In genomic region chr3:13072239-13073041, GRCh38 we compare ENCODE assay signal across 8 cellular contexts. TPM values are rescaled to one million over a fixed set of nuclear protein-coding genes. Genes with fewer than 3 reads are reported as not detected.
DNase-seq lines count a peak whose midpoint lies in the region; ATAC-seq lines count a peak whose summit lies in the region.

No MANE protein-coding gene starts in this region.

- H3K27me3 Mint-ChIP-seq in activated naive CD8-positive, alpha-beta T cell treated with anti-CD3 and anti-CD28 coated beads for 36 hours: peaks cover 10% of the 10 kb centered on the region

- H3K27me3 ChIP-seq in HUES48 (ENCODE audit: control insufficient read depth, insufficient read depth, low read length): peaks cover 40% of the 10 kb centered on the region

- peak overlapping the region; percentile 52 for H3K4me3 ChIP-seq in HUES48 (ENCODE audit: low read depth, low read length)

- H3K9me3 ChIP-seq in HUES48 (ENCODE audit: control insufficient read depth, insufficient read depth, low read length): no peaks in the 10 kb centered on the region

- peak overlapping the region; percentile 81 for H3K4me3 Mint-ChIP-seq in activated naive CD8-positive, alpha-beta T cell treated with anti-CD3 and anti-CD28 coated beads for 36 hours

- no peak overlapping the region for H3K27ac ChIP-seq in HUES48 (ENCODE audit: low read depth, low read length)

- peaks cover 9% of the 10 kb centered on the region for H3K4me1 ChIP-seq in HUES48 (ENCODE audit: control insufficient read depth, insufficient read depth, low read length)

- DNase-seq in ELF-1 (ENCODE audit: low read depth, low spot score) (peak; percentile 66), midbrain (lab: John Stamatoyannopoulos, UW) (peak; percentile 47), T1000 (lab: John Stamatoyannopoulos, UW) (no peak), T-helper 9 cell (no peak)
- no peak for DNase-seq in activated naive CD8-positive, alpha-beta T cell treated with anti-CD3 and anti-CD28 coated beads for 36 hours

- H3K4me1 Mint-ChIP-seq in activated naive CD8-positive, alpha-beta T cell treated with anti-CD3 and anti-CD28 coated beads for 36 hours: peaks cover 29% of the 10 kb centered on the region

- H3K27ac Mint-ChIP-seq in activated naive CD8-positive, alpha-beta T cell treated with anti-CD3 and anti-CD28 coated beads for 36 hours: peak overlapping the region; percentile 54

- ATAC-seq in GM19463 (IDR thresholded peaks at IDR 0.05; ENCODE audit: unreplicated experiment) (peak; percentile 56), GM19452 (IDR thresholded peaks at IDR 0.05; ENCODE audit: unreplicated experiment) (no peak)

- no peaks in the 10 kb centered on the region for H3K36me3 ChIP-seq in HUES48 (ENCODE audit: control insufficient read depth, insufficient read depth, low read length)

- H3K36me3 Mint-ChIP-seq in activated naive CD8-positive, alpha-beta T cell treated with anti-CD3 and anti-CD28 coated beads for 36 hours: peaks cover 2% of the 10 kb centered on the region

- no peaks in the 10 kb centered on the region for H3K9me3 Mint-ChIP-seq in activated naive CD8-positive, alpha-beta T cell treated with anti-CD3 and anti-CD28 coated beads for 36 hours

- H3K9ac ChIP-seq in HUES48 (ENCODE audit: low read depth, low read length): no peak overlapping the region

RNA-seq across cellular contexts. Expression of gene IQSEC1, which starts 0.8 kb away (rescaled TPM):
- 10 to 100 TPM; 20.1 to 22.2 TPM for total RNA-seq in activated naive CD8-positive, alpha-beta T cell treated with anti-CD3 and anti-CD28 coated beads for 36 hours

Comparison
In these comparisons a context has a peak if more than half of its experiments do, and no peak if none do; other contexts are left out.
1. DNase-seq: peak in ELF-1 (single experiment) and midbrain (single experiment); none in activated naive CD8-positive, alpha-beta T cell treated with anti-CD3 and anti-CD28 coated beads for 36 hours (single experiment), T1000 (single experiment) and T-helper 9 cell (single experiment).